In the genomic region with DNA sequence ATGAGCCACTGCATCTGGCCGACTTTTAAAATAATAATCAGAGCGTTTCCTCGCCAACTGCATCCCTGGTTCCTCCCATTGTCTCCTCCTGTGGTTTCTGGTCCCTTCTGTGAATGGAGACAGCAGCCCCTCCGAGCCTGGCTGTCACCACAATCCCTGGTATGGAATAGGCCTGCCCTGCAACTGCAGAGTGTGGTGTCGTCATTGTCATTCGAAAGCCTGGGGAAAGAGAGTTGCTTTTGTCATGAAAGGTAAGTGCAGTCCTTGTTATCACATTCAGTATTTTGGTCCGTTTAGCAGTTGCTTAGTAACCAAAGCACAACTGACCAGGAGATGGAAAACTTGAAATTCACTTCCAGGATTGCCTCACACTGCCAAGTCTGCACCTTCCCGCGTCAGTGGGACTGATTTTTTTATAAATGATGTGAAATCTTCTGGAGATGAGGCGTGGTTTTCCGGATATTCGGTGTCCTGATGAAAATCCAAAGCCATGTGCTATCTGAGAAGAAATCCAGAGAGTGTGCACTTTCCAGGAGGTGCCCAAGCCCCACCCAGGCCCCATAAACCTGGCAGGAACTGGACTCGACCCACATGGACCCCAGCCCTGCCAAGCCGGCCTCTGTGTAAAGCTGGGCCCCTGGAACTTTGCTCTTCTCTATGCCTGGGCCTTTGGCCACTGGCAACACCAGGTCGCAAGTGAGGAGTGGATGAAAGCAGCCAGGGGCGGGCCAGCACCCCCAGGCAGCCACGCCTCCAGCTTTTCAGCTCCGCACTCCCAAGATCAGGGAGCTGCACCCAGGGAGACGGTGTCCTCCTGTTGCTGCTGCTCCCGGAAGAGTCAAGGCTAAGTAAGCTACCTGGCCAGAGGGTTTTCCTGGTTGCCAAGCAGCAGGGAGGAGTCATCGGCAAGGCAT, we compare ENCODE assay signal across 11 cellular contexts.
DNase-seq lines count a peak whose midpoint lies in the region; TF ChIP-seq lines count a peak whose summit lies in the region.
"Had no signal": no experiment of that assay in that cellular context is flagged by ENCODE, and none has a peak within 500 bp of the region (broad histone marks: within the 10 kb centered on the region; RNA-seq: fewer than 3 reads in every experiment).

No MANE protein-coding gene starts in this region.

- POLR2A ChIA-PET in PC-9 (lab: Charles Lee; ENCODE audit: unreplicated experiment), result interaction anchor here (0.5 to 1.2 kb wide), 8 partner anchors 19 to 712 kb away, joined by 4 to 9 read pairs (median 6); a partner anchor contains a TSS
- POLR2A ChIA-PET in activated CD4-positive, alpha-beta memory T cell treated with anti-CD3 and anti-CD28 coated beads for 36 hours (lab: Charles Lee), result no interaction called here

- no peaks in the 10 kb centered on the region for H4K20me1 ChIP-seq in PC-9 (ENCODE audit: insufficient read depth)

- H3K4me1 ChIP-seq in PC-9 (replicated peaks; ENCODE audit: insufficient read depth), result peaks cover 41% of the 10 kb centered on the region

- peak overlapping the region; percentile 36; the same call in 1 of the 2 replicates for H3K4me3 ChIP-seq in PC-9
- H3K4me3 ChIP-seq: skin epidermis had no signal

- DNase-seq in ELR (ENCODE audit: low read depth) (peak; percentile 21), PC-9 (peak; percentile 97 to 98), glomerular visceral epithelial cell (ENCODE audit: extremely low spot score) (peak; percentile 53), neural crest cell (ENCODE audit: low read depth, low spot score) (no peak), NCI-H1436 treated with DMSO at 0.1 percent for 48 hours (lab: John Stamatoyannopoulos, UW) (no peak), middle frontal gyrus (ENCODE audit: extremely low spot score, low spot score) (no peak), NCI-H446 (lab: John Stamatoyannopoulos, UW) (no peak)
- DNase-seq in activated CD4-positive, alpha-beta memory T cell treated with anti-CD3 and anti-CD28 coated beads for 36 hours, result no peak
- DNase-seq: NCI-H1105, WERI-Rb-1 had no signal

- CTCF ChIA-PET in PC-9 (lab: Charles Lee), result no interaction called here
- CTCF ChIA-PET in activated CD4-positive, alpha-beta memory T cell treated with anti-CD3 and anti-CD28 coated beads for 36 hours (lab: Charles Lee), result interaction anchor here (1.1 kb wide), 1 partner anchor 13 kb away, joined by 3 read pairs; no protein-coding TSS in a partner anchor

- no peaks in the 10 kb centered on the region for H3K9me3 Mint-ChIP-seq in neural crest cell
- no peaks in the 10 kb centered on the region for H3K9me3 Mint-ChIP-seq in activated CD4-positive, alpha-beta memory T cell treated with anti-CD3 and anti-CD28 coated beads for 36 hours

- H3K27me3 ChIP-seq in PC-9 (ENCODE audit: insufficient read depth, low read depth), result no peaks in the 10 kb centered on the region

- peaks cover 4% of the 10 kb centered on the region for H3K36me3 Mint-ChIP-seq in neural crest cell (ENCODE audit: low read depth)
- H3K36me3 Mint-ChIP-seq in activated CD4-positive, alpha-beta memory T cell treated with anti-CD3 and anti-CD28 coated beads for 36 hours, result no peaks in the 10 kb centered on the region

- H3K27me3 Mint-ChIP-seq in neural crest cell (ENCODE audit: low read depth), result no peaks in the 10 kb centered on the region
- no peaks in the 10 kb centered on the region for H3K27me3 Mint-ChIP-seq in activated CD4-positive, alpha-beta memory T cell treated with anti-CD3 and anti-CD28 coated beads for 36 hours

- intact Hi-C loops in PC-9 (cut with micrococcal nuclease; ENCODE audit: unreplicated experiment), result loop anchor here (1.0 kb wide), 1 partner anchor 271 kb away; no protein-coding TSS in a partner anchor
- intact Hi-C loops in activated CD4-positive, alpha-beta memory T cell treated with anti-CD3 and anti-CD28 coated beads for 36 hours (cut with micrococcal nuclease), result no loop called here

- H3K9me2 ChIP-seq in PC-9 (ENCODE audit: insufficient read depth), result no peaks in the 10 kb centered on the region

- H3K27ac Mint-ChIP-seq in neural crest cell (ENCODE audit: unreplicated experiment), result peak overlapping the region; percentile 85
- H3K27ac Mint-ChIP-seq in activated CD4-positive, alpha-beta memory T cell treated with anti-CD3 and anti-CD28 coated beads for 36 hours, result no peak overlapping the region

- H3K4me1 Mint-ChIP-seq in neural crest cell, result peaks cover 24% of the 10 kb centered on the region
- H3K4me1 Mint-ChIP-seq in activated CD4-positive, alpha-beta memory T cell treated with anti-CD3 and anti-CD28 coated beads for 36 hours (ENCODE audit: low read depth), result no peaks in the 10 kb centered on the region

- TF ChIP-seq CTCF in PC-9 (conservative IDR thresholded peaks at IDR 0.05), result no peak
- TF ChIP-seq CTCF in neural crest cell (conservative IDR thresholded peaks at IDR 0.05), result no peak

- no peaks in the 10 kb centered on the region for H3K9me3 ChIP-seq in PC-9 (ENCODE audit: insufficient read depth, low read depth)

- H2AFZ ChIP-seq in PC-9, result peak overlapping the region; percentile 69; the same call in 1 of the 2 replicates

- BruUV-seq in PC-9 (replicated peaks; lab: Mats Ljungman, UMichigan), result TSS peak; percentile 82

- H3F3A ChIP-seq in PC-9 (ENCODE audit: insufficient read depth, low read depth), result peaks cover 41% of the 10 kb centered on the region

- no peaks in the 10 kb centered on the region for H3K36me3 ChIP-seq in PC-9 (ENCODE audit: low read depth)
- H3K36me3 ChIP-seq: WERI-Rb-1 had no signal

- no peaks in the 10 kb centered on the region for H3K79me2 ChIP-seq in PC-9 (ENCODE audit: low read depth)

- H3K27ac ChIP-seq in PC-9, result peak overlapping the region; percentile 99
- H3K27ac ChIP-seq: WERI-Rb-1 had no signal

- H3K4me3 Mint-ChIP-seq in neural crest cell, result no peak overlapping the region
- H3K4me3 Mint-ChIP-seq in activated CD4-positive, alpha-beta memory T cell treated with anti-CD3 and anti-CD28 coated beads for 36 hours, result no peak overlapping the region

- H3K4me2 ChIP-seq in PC-9, result peak overlapping the region; percentile 79

Comparison
In these comparisons a context has a peak if more than half of its experiments do, and no peak if none do; other contexts are left out.
1. DNase-seq: peak in ELR (single experiment), PC-9 (2 of 2) and glomerular visceral epithelial cell (single experiment); none in neural crest cell (single experiment), NCI-H1436 treated with DMSO at 0.1 percent for 48 hours (single experiment), middle frontal gyrus (single experiment), activated CD4-positive, alpha-beta memory T cell treated with anti-CD3 and anti-CD28 coated beads for 36 hours (single experiment) and NCI-H446 (0 of 2).